In the genomic region with DNA sequence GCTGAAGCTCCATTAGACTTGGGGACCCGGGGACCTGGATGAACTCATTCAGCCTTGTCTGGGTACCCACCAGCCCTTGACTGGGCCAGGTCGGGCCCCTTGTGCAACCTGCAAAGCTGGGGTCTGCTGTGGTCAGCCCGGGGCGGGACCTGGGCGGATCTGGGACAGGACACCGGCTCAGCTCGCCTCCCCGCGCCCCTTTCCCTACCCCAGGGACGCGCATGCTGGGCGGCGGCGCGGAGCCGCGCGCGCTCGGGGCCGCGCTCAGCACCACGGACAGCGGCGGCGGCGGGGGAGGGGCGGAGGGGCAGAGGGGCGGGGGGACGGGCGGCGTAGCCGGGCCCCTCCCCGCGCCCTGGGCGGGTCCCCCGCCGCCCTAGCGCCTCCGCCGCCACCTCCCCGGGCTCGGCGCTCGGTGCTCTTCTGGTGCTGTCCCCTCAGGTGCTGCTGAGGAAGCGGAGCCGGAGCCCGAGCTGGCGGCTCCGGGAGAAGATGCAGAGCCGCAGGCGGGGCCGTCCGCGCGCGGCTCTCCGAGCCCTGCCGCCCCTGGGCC, we compare ENCODE assay signal across 9 cellular contexts.
DNase-seq lines count a peak whose midpoint lies in the region; ATAC-seq and TF ChIP-seq lines count a peak whose summit lies in the region.
"Had no signal": no experiment of that assay in that cellular context is flagged by ENCODE, and none has a peak within 500 bp of the region (broad histone marks: within the 10 kb centered on the region; RNA-seq: fewer than 3 reads in every experiment).

No MANE protein-coding gene starts in this region.

- H3K4me1 ChIP-seq in tibial artery, result peaks cover 0 to 36% (median 19%) of the 10 kb centered on the region in 4 donors

- no peak overlapping the region for H3K4me3 Mint-ChIP-seq in stimulated activated naive CD8-positive, alpha-beta T cell treated with anti-CD3 and anti-CD28 coated beads, Interleukin-15, amount 100 ng/mL, for 72 hours

- H3K4me3 ChIP-seq in tibial artery, result peak overlapping the region in 1 of 2 donors; percentile 38

- no peak for TF ChIP-seq CTCF in tibial artery (IDR thresholded peaks at IDR 0.05)

- no peaks in the 10 kb centered on the region for H3K9me3 ChIP-seq in tibial artery

- ATAC-seq in stimulated activated naive CD8-positive, alpha-beta T cell treated with anti-CD3 and anti-CD28 coated beads, Interleukin-15, amount 100 ng/mL, for 72 hours, result peak; percentile 47
- ATAC-seq in stimulated activated naive CD8-positive, alpha-beta T cell treated with anti-CD3 and anti-CD28 coated beads, Interleukin-15, Interleukin-2, amounts not matched to agents 100 U/mL and 50 U/mL, for 24 hours, result no peak
- ATAC-seq in GM19328 (IDR thresholded peaks at IDR 0.05; ENCODE audit: unreplicated experiment) (no peak), HG03460 (IDR thresholded peaks at IDR 0.05; ENCODE audit: unreplicated experiment) (no peak)

- intact Hi-C loops in tibial artery (cut with DNase I; ENCODE audit: low total_unique reads), result no loop called here

- H3K4me1 Mint-ChIP-seq in stimulated activated naive CD8-positive, alpha-beta T cell treated with anti-CD3 and anti-CD28 coated beads, Interleukin-15, amount 100 ng/mL, for 72 hours, result peaks cover 20% of the 10 kb centered on the region

- H3K27ac ChIP-seq in tibial artery, result no peak overlapping the region

- H3K9me3 Mint-ChIP-seq in stimulated activated naive CD8-positive, alpha-beta T cell treated with anti-CD3 and anti-CD28 coated beads, Interleukin-15, amount 100 ng/mL, for 72 hours, result no peaks in the 10 kb centered on the region
- H3K9me3 Mint-ChIP-seq: T-helper 1 cell treated with Interleukin-12 subunit alpha and Interleukin-12 subunit beta and Interleukin-4 antibody, amounts not matched to agents 30 μg/mL and 1 μg/mL, for 36 hours had no signal

- H3K27me3 Mint-ChIP-seq in stimulated activated naive CD8-positive, alpha-beta T cell treated with anti-CD3 and anti-CD28 coated beads, Interleukin-15, amount 100 ng/mL, for 72 hours, result no peaks in the 10 kb centered on the region

- no peak overlapping the region for H3K27ac Mint-ChIP-seq in stimulated activated naive CD8-positive, alpha-beta T cell treated with anti-CD3 and anti-CD28 coated beads, Interleukin-15, amount 100 ng/mL, for 72 hours
- H3K27ac Mint-ChIP-seq: T-helper 1 cell treated with Interleukin-12 subunit alpha and Interleukin-12 subunit beta and Interleukin-4 antibody, amounts not matched to agents 30 μg/mL and 1 μg/mL, for 36 hours had no signal

- DNase-seq in stimulated activated naive CD8-positive, alpha-beta T cell treated with anti-CD3 and anti-CD28 coated beads, Interleukin-15, amount 100 ng/mL, for 72 hours, result no peak
- no peak for DNase-seq in stimulated activated naive CD8-positive, alpha-beta T cell treated with anti-CD3 and anti-CD28 coated beads, Interleukin-15, Interleukin-2, amounts not matched to agents 100 U/mL and 50 U/mL, for 24 hours
- DNase-seq in astrocyte of the hippocampus (ENCODE audit: low read depth, low spot score), result peak; percentile 60
- peak; percentile 98 for DNase-seq in iPS-NIHi11 (ENCODE audit: low spot score)
- no peak for DNase-seq in tibial artery
- no peak for DNase-seq in stimulated activated CD4-positive, alpha-beta T cell treated with anti-CD3 and anti-CD28 coated beads, Interleukin-2, amount 100 ng/mL, for 48 hours

- H3K36me3 ChIP-seq in tibial artery, result peaks cover 0 to 17% (median 6%) of the 10 kb centered on the region in 3 donors

- peaks cover 0 to 83% of the 10 kb centered on the region in 2 donors for H3K27me3 ChIP-seq in tibial artery

Comparison
In these comparisons a context has a peak if more than half of its experiments do, and no peak if none do; other contexts are left out.
1. DNase-seq: peak in astrocyte of the hippocampus (single experiment) and iPS-NIHi11 (single experiment); none in stimulated activated naive CD8-positive, alpha-beta T cell treated with anti-CD3 and anti-CD28 coated beads, Interleukin-15, amount 100 ng/mL, for 72 hours (0 of 2), stimulated activated naive CD8-positive, alpha-beta T cell treated with anti-CD3 and anti-CD28 coated beads, Interleukin-15, Interleukin-2, amounts not matched to agents 100 U/mL and 50 U/mL, for 24 hours (single experiment), tibial artery (0 of 2) and stimulated activated CD4-positive, alpha-beta T cell treated with anti-CD3 and anti-CD28 coated beads, Interleukin-2, amount 100 ng/mL, for 48 hours (0 of 2).